In genomic region chr4:39446842-39447573, GRCh38 we compare ENCODE assay signal across 1 cellular context.
TF ChIP-seq lines count a peak whose summit lies in the region.

No MANE protein-coding gene starts in this region.

TF ChIP-seq in GM12878, 131 proteins besides CTCF, POLR2A, EP300 and RAD21 (continued from another document and continues in another):
- no peak for TF ChIP-seq NR2C2 (IDR thresholded peaks at IDR 0.05; ENCODE audit: borderline replicate concordance, control insufficient read depth, insufficient read length, low read depth)
- TF ChIP-seq E2F4 (IDR thresholded peaks at IDR 0.05; ENCODE audit: low read depth, low read length) = no peak
- TF ChIP-seq RUNX3 (IDR thresholded peaks at IDR 0.05; ENCODE audit: low read length) = no peak; the same call in 1 of the 2 replicates
- TF ChIP-seq REST (IDR thresholded peaks at IDR 0.05; ENCODE audit: low read depth, low read length) = no peak
- no peak for TF ChIP-seq CEBPZ (IDR thresholded peaks at IDR 0.05; ENCODE audit: low read depth, low read length)
- no peak for TF ChIP-seq SIN3A (IDR thresholded peaks at IDR 0.05; ENCODE audit: low read depth, low read length)
- TF ChIP-seq NFXL1 (IDR thresholded peaks at IDR 0.05; ENCODE audit: borderline replicate concordance) = no peak
- TF ChIP-seq HDGF (IDR thresholded peaks at IDR 0.05) = no peak
- 0 out of 2 replicates have a peak, but pooled peaks have one; percentile 24 for TF ChIP-seq MEF2A (IDR thresholded peaks at IDR 0.05; ENCODE audit: insufficient read depth, low read depth, low read length)
- no peak for TF ChIP-seq ZNF384 (IDR thresholded peaks at IDR 0.05; ENCODE audit: borderline replicate concordance, low read depth, low read length)
- TF ChIP-seq MYC (IDR thresholded peaks at IDR 0.05; ENCODE audit: insufficient read depth, insufficient read length, insufficient replicate concordance, low read length, severe bottlenecking) = no peak
- TF ChIP-seq ZBTB40 (IDR thresholded peaks at IDR 0.05; ENCODE audit: borderline replicate concordance) = no peak
- no peak for TF ChIP-seq SMAD1 (IDR thresholded peaks at IDR 0.05; ENCODE audit: low read depth, partially characterized antibody)
- no peak for TF ChIP-seq BMI1 (IDR thresholded peaks at IDR 0.05; ENCODE audit: borderline replicate concordance)
- no peak for TF ChIP-seq TCF7 (IDR thresholded peaks at IDR 0.05; ENCODE audit: borderline replicate concordance)
- no peak for TF ChIP-seq PML (IDR thresholded peaks at IDR 0.05; ENCODE audit: low read length)
- TF ChIP-seq ETV6 (conservative IDR thresholded peaks at IDR 0.05 in 1 of 2, IDR thresholded peaks at IDR 0.05 in 1 of 2; ENCODE audit: borderline replicate concordance in 1 of 2, low read depth in 1 of 2) = no peak
- no peak for TF ChIP-seq JUND (IDR thresholded peaks at IDR 0.05; ENCODE audit: low read depth, low read length)
- no peak for TF ChIP-seq TBL1XR1 (IDR thresholded peaks at IDR 0.05; ENCODE audit: low read depth, low read length)
- TF ChIP-seq RB1 (IDR thresholded peaks at IDR 0.05; ENCODE audit: borderline replicate concordance) = peak; percentile 28; the same call in 1 of the 2 replicates
- no peak for TF ChIP-seq STAT1 (conservative IDR thresholded peaks at IDR 0.05)
- TF ChIP-seq IKZF2 (IDR thresholded peaks at IDR 0.05) = no peak; a peak in 1 of 4 replicates
- TF ChIP-seq MLLT1 (IDR thresholded peaks at IDR 0.05) = no peak
- TF ChIP-seq BRCA1 (IDR thresholded peaks at IDR 0.05; ENCODE audit: low read depth, low read length) = no peak
- TF ChIP-seq YBX1 (IDR thresholded peaks at IDR 0.05) = no peak
- TF ChIP-seq ZNF687 (IDR thresholded peaks at IDR 0.05) = no peak
- TF ChIP-seq POLR2AphosphoS5 (IDR thresholded peaks at IDR 0.05; ENCODE audit: low read length) = peak; percentile 38; the same call in 1 of the 2 replicates
- no peak for TF ChIP-seq ATF7 (IDR thresholded peaks at IDR 0.05; ENCODE audit: low read depth)
- TF ChIP-seq PAX5 (IDR thresholded peaks at IDR 0.05; ENCODE audit: borderline replicate concordance, low read depth, low read length) = peak; percentile 62; the same call in 1 of the 2 replicates
- no peak for TF ChIP-seq BCL11A (IDR thresholded peaks at IDR 0.05; ENCODE audit: low read depth, low read length)
- no peak for TF ChIP-seq HCFC1 (IDR thresholded peaks at IDR 0.05; ENCODE audit: low read length)
- TF ChIP-seq SUPT20H (IDR thresholded peaks at IDR 0.05; ENCODE audit: borderline replicate concordance, control insufficient read depth, low read depth, low read length) = no peak
- no peak for TF ChIP-seq BCL3 (IDR thresholded peaks at IDR 0.05; ENCODE audit: borderline replicate concordance, insufficient read depth, low read depth, low read length, poor library complexity, severe bottlenecking)
- no peak for TF ChIP-seq CBFB (IDR thresholded peaks at IDR 0.05; ENCODE audit: low read depth)
- TF ChIP-seq SKIL (IDR thresholded peaks at IDR 0.05; ENCODE audit: low read depth, poor library complexity, severe bottlenecking) = no peak
- TF ChIP-seq NRF1 (conservative IDR thresholded peaks at IDR 0.05; ENCODE audit: low read depth, low read length) = no peak
